ENCODE assay signal across 23 cellular contexts in the genomic region with DNA sequence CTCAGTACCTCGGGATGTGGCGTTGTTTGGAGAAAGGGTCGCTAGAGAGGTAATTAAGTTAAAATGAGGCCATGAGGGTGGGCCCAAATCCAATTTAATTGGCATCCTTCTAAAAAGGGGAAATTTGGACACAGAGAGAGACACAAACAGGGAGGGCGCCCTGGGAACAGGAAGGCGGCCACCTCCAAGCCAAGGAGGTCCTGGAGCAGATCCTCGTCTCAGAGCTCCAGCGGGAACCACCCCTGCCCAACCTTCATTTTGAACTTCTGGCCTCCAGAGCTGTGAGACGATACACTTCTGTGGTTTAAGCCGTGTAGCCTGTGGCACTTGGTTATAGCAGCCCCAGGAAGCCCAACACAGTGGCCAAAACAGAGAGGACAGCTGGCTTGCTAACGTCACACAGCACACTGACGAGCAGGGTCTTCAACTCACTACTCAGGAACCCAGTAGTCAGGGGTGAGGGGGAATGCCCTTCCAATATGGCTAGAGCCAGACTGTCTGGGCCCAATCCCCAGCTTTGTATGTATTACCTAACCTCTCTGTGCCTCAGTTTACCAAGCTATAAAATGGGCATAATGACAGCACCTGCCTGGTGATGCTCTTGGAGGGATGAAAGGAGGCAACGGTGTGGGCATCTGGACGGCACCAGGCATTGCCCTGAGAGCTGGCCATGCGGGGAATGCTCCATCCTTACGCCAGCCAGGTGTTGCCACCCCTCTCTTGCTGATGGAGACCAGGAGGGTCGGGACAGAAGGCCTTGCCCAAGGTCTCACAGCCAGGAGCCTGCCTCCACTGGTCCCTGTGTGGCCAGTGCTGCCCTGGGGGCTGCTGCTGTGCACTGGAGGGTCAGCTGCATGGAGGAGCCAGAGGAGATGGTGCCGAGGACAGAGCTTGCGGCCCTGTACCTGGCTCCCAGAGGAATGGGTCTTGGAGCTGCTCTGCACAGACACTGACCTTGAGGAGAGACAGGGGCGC. TPM values are rescaled to one million over a fixed set of nuclear protein-coding genes. Genes with fewer than 3 reads are reported as not detected.
DNase-seq lines count a peak whose midpoint lies in the region; ATAC-seq, FAIRE-seq and TF ChIP-seq lines count a peak whose summit lies in the region.
"Had no signal": no experiment of that assay in that cellular context is flagged by ENCODE, and none has a peak within 500 bp of the region (broad histone marks: within the 10 kb centered on the region; RNA-seq: fewer than 3 reads in every experiment).

No MANE protein-coding gene starts in this region.

- in situ Hi-C loops in K562 (cut with MboI), result no loop called here

- H3K4me3 ChIP-seq in K562, result no peak overlapping the region
- H3K4me3 ChIP-seq in mesenchymal stem cell (ENCODE audit: insufficient read depth in 1 of 2, low read depth in 1 of 2, low read length in 2 of 2), result no peak overlapping the region
- H3K4me3 ChIP-seq in sigmoid colon, result no peak overlapping the region
- H3K4me3 ChIP-seq: Peyer's patch had no signal

- H2AFZ ChIP-seq in K562 (ENCODE audit: low read depth, low read length) (no peak overlapping the region), mesenchymal stem cell (ENCODE audit: low read depth, low read length) (no peak overlapping the region)

- 56% methylated on average over 15 of the region's 19 CpGs for WGBS in K562 (ENCODE audit: insufficient coverage, low coverage, missing lambda C conversion rate)
- 96% methylated on average over 19 of the region's 19 CpGs for WGBS in mesenchymal stem cell
- WGBS in sigmoid colon, 2 donors, result 82 to 89% methylated on average over 19 of the region's 19 CpGs

- H3K4me1 ChIP-seq in K562 (replicated peaks in 1 of 2; ENCODE audit: control insufficient read depth in 2 of 2, insufficient read depth in 2 of 2, low read length in 2 of 2), result peaks cover 0 to 17% of the 10 kb centered on the region in 2 experiments; a peak in 4 of 5 replicates
- H3K4me1 ChIP-seq in mesenchymal stem cell (ENCODE audit: control insufficient read depth, insufficient read depth, low read depth, low read length), result peaks cover 3% of the 10 kb centered on the region
- no peaks in the 10 kb centered on the region for H3K4me1 ChIP-seq in sigmoid colon
- H3K4me1 ChIP-seq: Peyer's patch had no signal

- H3K4me1 Mint-ChIP-seq in activated naive CD8-positive, alpha-beta T cell treated with anti-CD3 and anti-CD28 coated beads, Interleukin-2, amount 10 ng/mL, durations not matched to agents 7 days and 5 days, result peaks cover 12% of the 10 kb centered on the region
- H3K4me1 Mint-ChIP-seq in activated naive CD8-positive, alpha-beta T cell treated with anti-CD3 and anti-CD28 coated beads, Interleukin-2, amount 50 U/mL, for 24 hours, result peaks cover 19% of the 10 kb centered on the region
- H3K4me1 Mint-ChIP-seq: CD14-positive monocyte, IgD-negative memory B cell had no signal

- ATAC-seq in activated naive CD8-positive, alpha-beta T cell treated with anti-CD3 and anti-CD28 coated beads, Interleukin-2, amount 10 ng/mL, durations not matched to agents 7 days and 5 days (ENCODE audit: low read depth), result no peak
- ATAC-seq in activated naive CD8-positive, alpha-beta T cell treated with anti-CD3 and anti-CD28 coated beads, Interleukin-2, amount 50 U/mL, for 24 hours, result no peak
- no peak for ATAC-seq in K562

- no peak overlapping the region for H3K27ac Mint-ChIP-seq in activated naive CD8-positive, alpha-beta T cell treated with anti-CD3 and anti-CD28 coated beads, Interleukin-2, amount 10 ng/mL, durations not matched to agents 7 days and 5 days
- H3K27ac Mint-ChIP-seq in activated naive CD8-positive, alpha-beta T cell treated with anti-CD3 and anti-CD28 coated beads, Interleukin-2, amount 50 U/mL, for 24 hours, result no peak overlapping the region
- H3K27ac Mint-ChIP-seq: CD14-positive monocyte, HFFc6 had no signal

- POLR2A ChIA-PET in activated naive CD8-positive, alpha-beta T cell treated with anti-CD3 and anti-CD28 coated beads, Interleukin-2, amount 10 ng/mL, durations not matched to agents 7 days and 5 days (lab: Charles Lee), result no interaction called here
- POLR2A ChIA-PET in K562 (lab: Yijun Ruan, JAX), result interaction anchor here (1.1 kb wide), 2 partner anchors 12 to 39 kb away, joined by 3 read pairs; no protein-coding TSS in a partner anchor

- TF ChIP-seq RAD21 in K562 (CRISPR knock-in tag; conservative IDR thresholded peaks at IDR 0.05 in 1 of 2, IDR thresholded peaks at IDR 0.05 in 1 of 2), result no peak

- H3K9ac ChIP-seq in K562 (ENCODE audit: insufficient read depth in 1 of 2, low read depth in 2 of 2, low read length in 2 of 2) (no peak overlapping the region), mesenchymal stem cell (ENCODE audit: low read length) (no peak overlapping the region)

- no peak for FAIRE-seq in K562 (lab: Jason Lieb, UNC)
- FAIRE-seq: G401.6 had no signal

- no TSS peak for BruUV-seq in K562 (replicated peaks; lab: Mats Ljungman, UMichigan)

- peak; percentile 4 for DNase-seq in activated naive CD8-positive, alpha-beta T cell treated with anti-CD3 and anti-CD28 coated beads, Interleukin-2, amount 10 ng/mL, durations not matched to agents 7 days and 5 days
- no peak for DNase-seq in activated naive CD8-positive, alpha-beta T cell treated with anti-CD3 and anti-CD28 coated beads, Interleukin-2, amount 50 U/mL, for 24 hours
- DNase-seq in K562 (ENCODE audit: extremely low read depth in 1 of 4, low spot score in 3 of 4) (no peak), mesenchymal stem cell (no peak), sigmoid colon (peak; percentile 40), T-helper 9 cell (no peak), substantia nigra (lab: John Stamatoyannopoulos, UW) (no peak), NCI-H2107 treated with DMSO at 0.1 percent for 48 hours (lab: John Stamatoyannopoulos, UW; ENCODE audit: unreplicated experiment) (no peak)
- DNase-seq: 8988T, HFFc6, Kasumi-1, MM.1S, NCI-H1092, NCI-H146, NCI-H2081, SHP77 treated with DMSO at 0.1 percent for 48 hours had no signal

- no peak overlapping the region for H4K8ac ChIP-seq in mesenchymal stem cell (ENCODE audit: low read length)

- H3K27ac ChIP-seq in K562 (ENCODE audit: extremely low read depth, low read depth, low read length), result no peak overlapping the region
- H3K27ac ChIP-seq in mesenchymal stem cell (ENCODE audit: low read length, poor library complexity, severe bottlenecking), result no peak overlapping the region
- H3K27ac ChIP-seq in sigmoid colon, result no peak overlapping the region
- no peak overlapping the region for H3K27ac ChIP-seq in substantia nigra (ENCODE audit: low read depth, low read length, poor library complexity, severe bottlenecking)
- H3K27ac ChIP-seq: Peyer's patch had no signal

- TF ChIP-seq POLR2A in K562 (conservative IDR thresholded peaks at IDR 0.05) (no peak), sigmoid colon (IDR thresholded peaks at IDR 0.05) (no peak)

- H3K9me3 ChIP-seq in K562 (replicated peaks; ENCODE audit: control insufficient read depth, insufficient read depth, low read depth, low read length), result peaks cover 12% of the 10 kb centered on the region
- peaks cover 13% of the 10 kb centered on the region for H3K9me3 ChIP-seq in mesenchymal stem cell (ENCODE audit: control insufficient read depth, low read length)
- peaks cover 0 to 12% (median 6%) of the 10 kb centered on the region in 4 donors for H3K9me3 ChIP-seq in sigmoid colon

- no peak overlapping the region for H3K23ac ChIP-seq in mesenchymal stem cell (ENCODE audit: low read length in 2 of 2)

- no peaks in the 10 kb centered on the region for H3K79me1 ChIP-seq in mesenchymal stem cell (replicated peaks; ENCODE audit: low read length, poor library complexity, severe bottlenecking)

- no peak overlapping the region for H3K4me2 ChIP-seq in K562 (ENCODE audit: insufficient read depth, low read length)
- no peak overlapping the region for H3K4me2 ChIP-seq in mesenchymal stem cell (ENCODE audit: low read length, poor library complexity, severe bottlenecking)

- H3K14ac ChIP-seq in mesenchymal stem cell (ENCODE audit: low read length in 2 of 2), result peak overlapping the region in 1 of 2 experiments; percentile 63

- H3K27me3 Mint-ChIP-seq in activated naive CD8-positive, alpha-beta T cell treated with anti-CD3 and anti-CD28 coated beads, Interleukin-2, amount 10 ng/mL, durations not matched to agents 7 days and 5 days, result peaks cover 16% of the 10 kb centered on the region
- peaks cover 22% of the 10 kb centered on the region for H3K27me3 Mint-ChIP-seq in activated naive CD8-positive, alpha-beta T cell treated with anti-CD3 and anti-CD28 coated beads, Interleukin-2, amount 50 U/mL, for 24 hours

- H3K9me1 ChIP-seq in K562 (ENCODE audit: control insufficient read depth, insufficient read depth, low read length), result no peaks in the 10 kb centered on the region

- H2BK12ac ChIP-seq in mesenchymal stem cell (ENCODE audit: low read length in 2 of 2), result peak overlapping the region in 1 of 2 experiments; percentile 35

- TF ChIP-seq EP300 in K562 (IDR thresholded peaks at IDR 0.05; ENCODE audit: low read length), result no peak
- no peak for TF ChIP-seq EP300 in sigmoid colon (IDR thresholded peaks at IDR 0.05)

- CTCF ChIA-PET in K562 (lab: Yijun Ruan, JAX; ENCODE audit: low intra/inter-chr PET ratio), result interaction anchor here (0.6 kb wide), 1 partner anchor 449 kb away, joined by 4 read pairs; no protein-coding TSS in a partner anchor

- no peaks in the 10 kb centered on the region for H3K36me3 Mint-ChIP-seq in activated naive CD8-positive, alpha-beta T cell treated with anti-CD3 and anti-CD28 coated beads, Interleukin-2, amount 10 ng/mL, durations not matched to agents 7 days and 5 days
- peaks cover 3% of the 10 kb centered on the region for H3K36me3 Mint-ChIP-seq in activated naive CD8-positive, alpha-beta T cell treated with anti-CD3 and anti-CD28 coated beads, Interleukin-2, amount 50 U/mL, for 24 hours (ENCODE audit: low read depth)
- H3K36me3 Mint-ChIP-seq: CD14-positive monocyte had no signal

- H3K36me3 ChIP-seq in K562 (ENCODE audit: control insufficient read depth, insufficient read depth, low read length) (no peaks in the 10 kb centered on the region), mesenchymal stem cell (ENCODE audit: control insufficient read depth in 1 of 2, insufficient read depth in 2 of 2, low read depth in 1 of 2, low read length in 2 of 2) (no peaks in the 10 kb centered on the region), sigmoid colon (no peaks in the 10 kb centered on the region)
- H3K36me3 ChIP-seq: Peyer's patch had no signal

- H3K9me3 Mint-ChIP-seq in activated naive CD8-positive, alpha-beta T cell treated with anti-CD3 and anti-CD28 coated beads, Interleukin-2, amount 10 ng/mL, durations not matched to agents 7 days and 5 days, result peaks cover 7% of the 10 kb centered on the region
- H3K9me3 Mint-ChIP-seq in activated naive CD8-positive, alpha-beta T cell treated with anti-CD3 and anti-CD28 coated beads, Interleukin-2, amount 50 U/mL, for 24 hours, result peaks cover 16% of the 10 kb centered on the region

- TF ChIP-seq CTCF in K562 (IDR thresholded peaks at IDR 0.05 in 2 of 3, conservative IDR thresholded peaks at IDR 0.05 in 1 of 3; ENCODE audit: insufficient read depth in 2 of 3, low read depth in 1 of 3, low read length in 3 of 3) (no peak), sigmoid colon (IDR thresholded peaks at IDR 0.05) (no peak)

- intact Hi-C loops in K562 (cut with micrococcal nuclease), result no loop called here
- intact Hi-C loops in sigmoid colon (cut with DNase I), result no loop called here

- H3K4me3 Mint-ChIP-seq in activated naive CD8-positive, alpha-beta T cell treated with anti-CD3 and anti-CD28 coated beads, Interleukin-2, amount 10 ng/mL, durations not matched to agents 7 days and 5 days, result no peak overlapping the region
- no peak overlapping the region for H3K4me3 Mint-ChIP-seq in activated naive CD8-positive, alpha-beta T cell treated with anti-CD3 and anti-CD28 coated beads, Interleukin-2, amount 50 U/mL, for 24 hours
- H3K4me3 Mint-ChIP-seq: CD14-positive monocyte, HFFc6, IgD-negative memory B cell had no signal

- H2BK15ac ChIP-seq in mesenchymal stem cell (ENCODE audit: low read depth, poor library complexity, severe bottlenecking), result no peak overlapping the region

- H2BK120ac ChIP-seq in mesenchymal stem cell (ENCODE audit: low read depth, low read length), result no peak overlapping the region

- no peaks in the 10 kb centered on the region for H3K79me2 ChIP-seq in K562 (ENCODE audit: control insufficient read depth, insufficient read depth, low read length)

- no peaks in the 10 kb centered on the region for H4K20me1 ChIP-seq in K562 (replicated peaks; ENCODE audit: control insufficient read depth, insufficient read depth, low read length)

- no peak overlapping the region for H2AK5ac ChIP-seq in mesenchymal stem cell (ENCODE audit: low read length, severe bottlenecking)

- peak overlapping the region in 1 of 2 experiments; percentile 26 for H3K18ac ChIP-seq in mesenchymal stem cell (ENCODE audit: low read depth in 1 of 2, low read length in 2 of 2)

- H3K27me3 ChIP-seq in K562 (ENCODE audit: control insufficient read depth in 2 of 2, insufficient read depth in 2 of 2, low read length in 2 of 2) (no peaks in the 10 kb centered on the region), mesenchymal stem cell (ENCODE audit: control insufficient read depth in 1 of 2, insufficient read depth in 1 of 2, low read length in 2 of 2) (peaks cover 0 to 20% of the 10 kb centered on the region in 2 experiments), sigmoid colon (no peaks in the 10 kb centered on the region)
- H3K27me3 ChIP-seq: Peyer's patch had no signal

- H4K91ac ChIP-seq in mesenchymal stem cell (ENCODE audit: low read length), result peak overlapping the region; percentile 46

- no peak overlapping the region for H2BK5ac ChIP-seq in mesenchymal stem cell (ENCODE audit: low read depth, low read length, poor library complexity, severe bottlenecking)

- H3K4ac ChIP-seq in mesenchymal stem cell (ENCODE audit: low read depth in 1 of 2, low read length in 2 of 2), result no peak overlapping the region

RNA-seq across cellular contexts. Expression of a gene that starts 53.3 kb away (rescaled TPM):
- total RNA-seq in activated naive CD8-positive, alpha-beta T cell treated with anti-CD3 and anti-CD28 coated beads, Interleukin-2, amount 10 ng/mL, durations not matched to agents 7 days and 5 days, result not detected
- not detected in 2 replicates for total RNA-seq in K562 (2011; cell fraction: chromatin; rRNA removed; ENCODE audit: low replicate concordance)
- not detected in 2 replicates for total RNA-seq in K562 (2011; cell fraction: nucleolus; rRNA removed)
- total RNA-seq in K562 (2011; cell fraction: nucleoplasm; rRNA removed), result not detected in 2 replicates
- total RNA-seq in K562 (2014; rRNA removed), result not detected in 2 replicates
- not detected in 2 replicates for total RNA-seq in K562 (2014; rRNA removed; fragmentation: Illumina TruSeq; extraction: Trizol)
- not detected in 2 replicates for total RNA-seq in K562 (2015; rRNA removed; fragmentation: Illumina TruSeq; extraction: Trizol)
- total RNA-seq in K562 (2021), result not detected in 2 replicates
- polyA plus RNA-seq in K562 (2011; rRNA removed), result not detected in 2 replicates
- polyA plus RNA-seq in K562 (2011; cell fraction: cytosol; rRNA removed), result not detected in 2 replicates
- polyA plus RNA-seq in K562 (2011; cell fraction: nucleus; rRNA removed), result not detected in 2 replicates
- not detected in 2 replicates for polyA plus RNA-seq in K562 (2012)
- not detected in 2 replicates for polyA plus RNA-seq in K562 (2014; fragmentation: Illumina TruSeq; extraction: Trizol)
- not detected for polyA plus RNA-seq in K562 (2014; fragmentation: Nextera tagmentation; extraction: Ambion mirVana)
- not detected in 2 replicates for polyA plus RNA-seq in K562 (2014; rRNA removed)
- polyA minus RNA-seq in K562 (2011; rRNA and poly(A)+ RNA removed), result not detected in 2 replicates
- not detected in 2 replicates for polyA minus RNA-seq in K562 (2011; cell fraction: cytosol; rRNA and poly(A)+ RNA removed)
- polyA minus RNA-seq in K562 (2011; cell fraction: nucleus; rRNA and poly(A)+ RNA removed), result not detected in 2 replicates
- not detected for polyA plus RNA-seq in mesenchymal stem cell (2013, experiment 1 of 2)
- not detected for polyA plus RNA-seq in mesenchymal stem cell (2013, experiment 2 of 2)
- under 1 TPM in 1 of 4 donors, not detected in 3; 0.36 TPM for total RNA-seq in sigmoid colon
- polyA plus RNA-seq in sigmoid colon, result not detected
- total RNA-seq: H7, HFFc6, NCI-H460, Peyer's patch had no signal
- polyA plus RNA-seq: AG04450, CD14-positive monocyte, IgD-negative memory B cell had no signal

Comparison
In these comparisons a context has a peak if more than half of its experiments do, and no peak if none do; other contexts are left out.
1. DNase-seq: peak in activated naive CD8-positive, alpha-beta T cell treated with anti-CD3 and anti-CD28 coated beads, Interleukin-2, amount 10 ng/mL, durations not matched to agents 7 days and 5 days (single experiment) and sigmoid colon (single experiment); none in activated naive CD8-positive, alpha-beta T cell treated with anti-CD3 and anti-CD28 coated beads, Interleukin-2, amount 50 U/mL, for 24 hours (single experiment), K562 (0 of 4), mesenchymal stem cell (single experiment), T-helper 9 cell (single experiment), substantia nigra (0 of 49) and NCI-H2107 treated with DMSO at 0.1 percent for 48 hours (single experiment).